8 cellular contexts compared by ENCODE assay signal in the genomic region with DNA sequence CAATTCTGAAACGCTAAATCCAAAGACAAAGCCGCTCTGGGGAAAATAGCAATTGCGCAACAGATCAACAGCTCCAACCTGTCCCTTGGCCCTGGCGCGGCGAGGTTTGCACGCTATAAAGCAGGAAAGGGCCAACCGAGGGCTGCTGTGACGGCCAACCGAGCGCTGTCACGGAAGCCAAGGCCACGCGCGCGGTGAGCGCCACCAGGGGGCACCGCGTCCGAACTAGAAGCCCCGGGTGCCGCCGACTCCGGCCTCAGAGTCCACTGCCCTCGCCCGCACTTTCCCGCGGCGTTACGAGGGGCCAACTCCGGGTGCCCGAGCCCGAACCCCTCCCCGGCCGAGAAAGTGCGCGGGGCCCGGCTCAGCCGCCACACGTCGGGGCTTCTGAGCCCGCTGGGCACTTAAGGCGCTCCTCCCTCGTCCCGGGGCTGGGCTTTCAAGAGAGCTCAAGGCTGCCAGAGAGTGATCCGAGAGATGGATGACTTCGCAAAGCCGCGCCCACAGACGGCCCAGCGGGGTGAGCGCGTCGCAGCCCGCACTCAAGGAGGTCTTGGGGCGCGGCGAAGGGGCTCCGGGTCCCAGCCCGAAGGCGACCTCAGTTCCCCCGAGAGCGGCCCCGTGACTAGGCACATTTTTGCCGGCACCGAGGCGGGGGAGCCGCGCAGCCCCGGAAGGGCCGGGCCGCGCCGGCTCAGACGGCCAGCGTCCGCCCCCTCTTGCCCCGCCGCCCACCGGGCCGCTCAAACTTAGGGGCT. TPM values are rescaled to one million over a fixed set of nuclear protein-coding genes. Genes with fewer than 3 reads are reported as not detected.
DNase-seq lines count a peak whose midpoint lies in the region; ATAC-seq, FAIRE-seq and TF ChIP-seq lines count a peak whose summit lies in the region.

No MANE protein-coding gene starts in this region.

- ATAC-seq in GM18907 (IDR thresholded peaks at IDR 0.05; ENCODE audit: unreplicated experiment) (peak; percentile 57), HG03139 (IDR thresholded peaks at IDR 0.05; ENCODE audit: unreplicated experiment) (peak; percentile 45)

- H3K36me3 ChIP-seq in bronchial epithelial cell (ENCODE audit: control insufficient read depth, insufficient read depth, low read length) = peaks cover 1% of the 10 kb centered on the region

- no peaks in the 10 kb centered on the region for H3K27me3 ChIP-seq in bronchial epithelial cell (ENCODE audit: control insufficient read depth, insufficient read depth, low read length)

- H3K4me3 ChIP-seq in AG09309 (ENCODE audit: control insufficient read depth, low read depth, low read length) (peak overlapping the region; percentile 74), WI38 (ENCODE audit: low read depth, low read length) (peak overlapping the region; percentile 89), bronchial epithelial cell (ENCODE audit: low read depth, low read length) (peak overlapping the region; percentile 92)

- TF ChIP-seq CTCF in AG09309 (IDR thresholded peaks at IDR 0.05; ENCODE audit: control insufficient read depth, insufficient read depth, low read depth, low read length, missing control alignments) = peak; percentile 88
- peak; percentile 83 for TF ChIP-seq CTCF in WI38 (IDR thresholded peaks at IDR 0.05; ENCODE audit: low read depth, low read length)
- peak; percentile 97 for TF ChIP-seq CTCF in bronchial epithelial cell (IDR thresholded peaks at IDR 0.05; ENCODE audit: insufficient read depth, low read length, severe bottlenecking)

- no peak for FAIRE-seq in bronchial epithelial cell (lab: Jason Lieb, UNC)

- DNase-seq in AG09309 (ENCODE audit: low read depth) (peak; percentile 95), NCI-H2196 treated with DMSO at 0.1 percent for 48 hours (lab: John Stamatoyannopoulos, UW; ENCODE audit: unreplicated experiment) (peak; percentile 92), bronchial epithelial cell (ENCODE audit: low read depth) (peak; percentile 88), inferior parietal cortex (ENCODE audit: extremely low spot score) (peak; percentile 96), smooth muscle cell of the brain vasculature (ENCODE audit: low read depth, low spot score) (peak; percentile 96)

RNA-seq across cellular contexts. Expression of gene NFE2L2, which starts 0.9 kb away (rescaled TPM):
- total RNA-seq in bronchial epithelial cell = 64.5 and 68.5 TPM in 2 replicates

RNA-seq across cellular contexts. Expression of gene HNRNPA3, which starts 51.0 kb away (rescaled TPM):
- 30.5 and 34.3 TPM in 2 replicates for total RNA-seq in bronchial epithelial cell

Comparison
In these comparisons a context has a peak if more than half of its experiments do, and no peak if none do; other contexts are left out.
1. Peak in every context shown above with its lines: DNase-seq, ATAC-seq and H3K4me3 ChIP-seq.